In the genomic region with DNA sequence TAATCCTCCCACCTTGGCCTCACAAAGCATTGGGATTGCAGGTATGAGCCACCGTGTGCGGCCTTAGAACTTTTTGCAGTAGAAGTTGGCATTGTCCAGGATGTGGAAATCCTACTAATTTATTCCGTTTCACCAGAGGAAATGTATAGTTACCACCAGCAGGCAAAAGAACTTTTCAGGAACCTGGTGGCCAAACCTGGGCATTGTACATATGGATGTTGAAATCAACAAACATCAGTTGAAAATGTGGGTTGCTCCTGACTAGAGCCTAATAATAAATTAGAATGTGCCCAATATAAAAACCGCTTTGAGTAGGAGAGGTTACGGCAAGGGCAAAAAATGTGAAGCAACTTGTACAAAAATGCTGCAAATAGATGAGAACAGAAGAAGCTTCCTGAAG, we compare ENCODE assay signal across 16 cellular contexts.
"Had no signal": no experiment of that assay in that cellular context is flagged by ENCODE, and none has a peak within 500 bp of the region (broad histone marks: within the 10 kb centered on the region; RNA-seq: fewer than 3 reads in every experiment).

No MANE protein-coding gene starts in this region.

- H3K36me3 ChIP-seq: cardiac muscle cell, colonic mucosa, esophagus muscularis mucosa, left ventricle myocardium inferior, ovary, thoracic aorta had no signal

- DNase-seq: activated CD4-positive, alpha-beta memory T cell treated with anti-CD3 and anti-CD28 coated beads, Interleukin-2, amount 10 ng/mL, durations not matched to agents 7 days and 5 days; activated CD4-positive, alpha-beta T cell treated with anti-CD3 and anti-CD28 coated beads for 4 hours; activated naive CD4-positive, alpha-beta T cell treated with anti-CD3 and anti-CD28 coated beads, Interleukin-2, amount 50 U/mL, for 16 hours; activated T-cell treated with anti-CD3 and anti-CD28 coated beads, Interleukin-2, amount 50 U/mL, for 24 hours; colonic mucosa; hypothalamus; kidney; left ventricle myocardium inferior; mucosa of descending colon; naive thymus-derived CD4-positive, alpha-beta T cell; stimulated activated CD4-positive, alpha-beta T cell treated with anti-CD3 and anti-CD28 coated beads, Interleukin-1b, Interleukin-23, amount 100 ng/mL, for 48 hours had no signal

- H3K4me3 Mint-ChIP-seq: activated CD4-positive, alpha-beta memory T cell treated with anti-CD3 and anti-CD28 coated beads, Interleukin-2, amount 10 ng/mL, durations not matched to agents 7 days and 5 days; activated T-cell treated with anti-CD3 and anti-CD28 coated beads, Interleukin-2, amount 50 U/mL, for 24 hours; memory B cell; naive thymus-derived CD4-positive, alpha-beta T cell had no signal

- H3K9me3 ChIP-seq: colonic mucosa, mucosa of descending colon, ovary had no signal

- H3K27me3 Mint-ChIP-seq: activated CD4-positive, alpha-beta memory T cell treated with anti-CD3 and anti-CD28 coated beads, Interleukin-2, amount 10 ng/mL, durations not matched to agents 7 days and 5 days; activated T-cell treated with anti-CD3 and anti-CD28 coated beads, Interleukin-2, amount 50 U/mL, for 24 hours; memory B cell had no signal

- ATAC-seq: mucosa of descending colon; naive thymus-derived CD4-positive, alpha-beta T cell had no signal

- H3K27ac ChIP-seq: cardiac muscle cell, colonic mucosa, esophagus muscularis mucosa, left ventricle myocardium inferior, ovary, thoracic aorta had no signal

- H3K27ac Mint-ChIP-seq: activated CD4-positive, alpha-beta memory T cell treated with anti-CD3 and anti-CD28 coated beads, Interleukin-2, amount 10 ng/mL, durations not matched to agents 7 days and 5 days; activated T-cell treated with anti-CD3 and anti-CD28 coated beads, Interleukin-2, amount 50 U/mL, for 24 hours; memory B cell; naive thymus-derived CD4-positive, alpha-beta T cell had no signal

- H3K4me1 ChIP-seq: colonic mucosa, esophagus muscularis mucosa, left ventricle myocardium inferior had no signal

- H3K4me3 ChIP-seq: cardiac muscle cell, colonic mucosa, esophagus muscularis mucosa, left ventricle myocardium inferior, mucosa of descending colon, ovary, thoracic aorta had no signal

- H3K4me1 Mint-ChIP-seq: activated CD4-positive, alpha-beta memory T cell treated with anti-CD3 and anti-CD28 coated beads, Interleukin-2, amount 10 ng/mL, durations not matched to agents 7 days and 5 days had no signal

- H3K27me3 ChIP-seq: cardiac muscle cell, colonic mucosa, esophagus muscularis mucosa, ovary had no signal
